8 cellular contexts compared by ENCODE assay signal in the genomic region with DNA sequence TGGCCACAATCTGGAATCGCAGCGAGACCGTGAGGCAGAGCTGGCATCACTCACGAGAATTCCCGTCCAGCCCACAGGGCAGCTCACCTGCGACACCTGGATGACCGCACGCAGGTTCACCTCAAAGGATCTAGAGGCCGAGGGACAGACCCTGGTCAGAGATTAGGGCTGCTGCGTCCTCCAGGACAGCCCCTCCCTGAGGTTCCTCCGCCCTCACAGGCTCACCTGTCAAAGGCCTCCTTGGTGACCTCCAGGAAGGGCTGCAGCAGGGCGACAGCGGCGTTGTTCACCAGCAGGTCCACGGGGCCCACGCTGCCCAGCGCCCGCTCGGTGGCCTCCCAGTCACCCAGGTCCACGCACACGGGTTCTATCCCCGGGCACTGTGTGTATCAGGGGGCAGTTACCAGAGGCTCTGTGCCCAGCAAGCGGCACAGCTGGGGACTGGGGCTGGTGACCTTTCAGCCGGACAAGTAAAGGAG. TPM values are rescaled to one million over a fixed set of nuclear protein-coding genes. Genes with fewer than 3 reads are reported as not detected.
DNase-seq lines count a peak whose midpoint lies in the region; ATAC-seq and TF ChIP-seq lines count a peak whose summit lies in the region.

No MANE protein-coding gene starts in this region.

- H3K36me3 Mint-ChIP-seq in activated CD4-positive, alpha-beta T cell treated with anti-CD3 and anti-CD28 coated beads, Interleukin-2, amount 10 ng/mL, durations not matched to agents 24 days and 14 days (ENCODE audit: low read depth), result peaks cover 8% of the 10 kb centered on the region
- H3K36me3 Mint-ChIP-seq in activated naive CD8-positive, alpha-beta T cell treated with anti-CD3 and anti-CD28 coated beads for 36 hours, result no peaks in the 10 kb centered on the region

- H3K36me3 ChIP-seq in kidney epithelial cell (ENCODE audit: control insufficient read depth, insufficient read depth, low read length), result no peaks in the 10 kb centered on the region

- peaks cover 3% of the 10 kb centered on the region for H3K27me3 ChIP-seq in kidney epithelial cell (ENCODE audit: control insufficient read depth, insufficient read depth, low read length)

- no peak for DNase-seq in activated CD4-positive, alpha-beta T cell treated with anti-CD3 and anti-CD28 coated beads, Interleukin-2, amount 10 ng/mL, durations not matched to agents 24 days and 14 days
- DNase-seq in activated CD4-positive, alpha-beta T cell treated with anti-CD3 and anti-CD28 coated beads for 1 hour, result no peak
- no peak for DNase-seq in activated naive CD8-positive, alpha-beta T cell treated with anti-CD3 and anti-CD28 coated beads for 36 hours
- DNase-seq in kidney epithelial cell (ENCODE audit: low read depth) (no peak), GF-D8 (lab: John Stamatoyannopoulos, UW) (no peak), DMS114 treated with DMSO at 0.1 percent for 48 hours (lab: John Stamatoyannopoulos, UW; ENCODE audit: unreplicated experiment) (no peak)

- TF ChIP-seq CTCF in kidney epithelial cell (IDR thresholded peaks at IDR 0.05; ENCODE audit: insufficient read depth, low read length, poor library complexity, severe bottlenecking), result no peak

- H3K4me3 Mint-ChIP-seq in activated CD4-positive, alpha-beta T cell treated with anti-CD3 and anti-CD28 coated beads, Interleukin-2, amount 10 ng/mL, durations not matched to agents 24 days and 14 days, result peak overlapping the region; percentile 83
- peak overlapping the region; percentile 77 for H3K4me3 Mint-ChIP-seq in activated naive CD8-positive, alpha-beta T cell treated with anti-CD3 and anti-CD28 coated beads for 36 hours

- H3K4me3 ChIP-seq in kidney epithelial cell (ENCODE audit: low read depth, low read length), result peak overlapping the region; percentile 45

- no peaks in the 10 kb centered on the region for H3K9me3 Mint-ChIP-seq in activated CD4-positive, alpha-beta T cell treated with anti-CD3 and anti-CD28 coated beads, Interleukin-2, amount 10 ng/mL, durations not matched to agents 24 days and 14 days
- no peaks in the 10 kb centered on the region for H3K9me3 Mint-ChIP-seq in activated naive CD8-positive, alpha-beta T cell treated with anti-CD3 and anti-CD28 coated beads for 36 hours

- intact Hi-C loops in activated CD4-positive, alpha-beta T cell treated with anti-CD3 and anti-CD28 coated beads, Interleukin-2, amount 10 ng/mL, durations not matched to agents 24 days and 14 days (cut with micrococcal nuclease), result loop anchor here (1.0 to 2.0 kb wide), 4 partner anchors 13 to 62 kb away; a partner anchor contains a TSS

- peak overlapping the region; percentile 56 for H3K27ac Mint-ChIP-seq in activated CD4-positive, alpha-beta T cell treated with anti-CD3 and anti-CD28 coated beads, Interleukin-2, amount 10 ng/mL, durations not matched to agents 24 days and 14 days
- H3K27ac Mint-ChIP-seq in activated naive CD8-positive, alpha-beta T cell treated with anti-CD3 and anti-CD28 coated beads for 36 hours, result no peak overlapping the region

- H3K4me1 Mint-ChIP-seq in activated CD4-positive, alpha-beta T cell treated with anti-CD3 and anti-CD28 coated beads, Interleukin-2, amount 10 ng/mL, durations not matched to agents 24 days and 14 days, result peaks cover 19% of the 10 kb centered on the region
- peaks cover 23% of the 10 kb centered on the region for H3K4me1 Mint-ChIP-seq in activated naive CD8-positive, alpha-beta T cell treated with anti-CD3 and anti-CD28 coated beads for 36 hours

- H3K27me3 Mint-ChIP-seq in activated CD4-positive, alpha-beta T cell treated with anti-CD3 and anti-CD28 coated beads, Interleukin-2, amount 10 ng/mL, durations not matched to agents 24 days and 14 days, result peaks cover 2% of the 10 kb centered on the region
- no peaks in the 10 kb centered on the region for H3K27me3 Mint-ChIP-seq in activated naive CD8-positive, alpha-beta T cell treated with anti-CD3 and anti-CD28 coated beads for 36 hours

- no peak for ATAC-seq in HG02759 (IDR thresholded peaks at IDR 0.05; ENCODE audit: unreplicated experiment)

- H3K27ac ChIP-seq in temporal lobe (ENCODE audit: low read depth, low read length), result peak overlapping the region; percentile 94

RNA-seq across cellular contexts. Expression of a gene that starts 0.8 kb away (rescaled TPM):
- total RNA-seq in activated CD4-positive, alpha-beta T cell treated with anti-CD3 and anti-CD28 coated beads, Interleukin-2, amount 10 ng/mL, durations not matched to agents 24 days and 14 days, result 128 TPM in 2 replicates
- total RNA-seq in activated naive CD8-positive, alpha-beta T cell treated with anti-CD3 and anti-CD28 coated beads for 36 hours, result 100 to 1,000 TPM in 1 of 2 experiments, 10 to 100 TPM in 1; 93.3 to 104 TPM
- total RNA-seq in kidney epithelial cell (70.8 and 73.6 TPM in 2 replicates), temporal lobe (15.5 TPM)

RNA-seq across cellular contexts. Expression of a gene that starts 5.2 kb away (rescaled TPM):
- total RNA-seq in activated CD4-positive, alpha-beta T cell treated with anti-CD3 and anti-CD28 coated beads, Interleukin-2, amount 10 ng/mL, durations not matched to agents 24 days and 14 days, result 11.5 and 12.1 TPM in 2 replicates
- total RNA-seq in activated naive CD8-positive, alpha-beta T cell treated with anti-CD3 and anti-CD28 coated beads for 36 hours, result 1 to 10 TPM; 4.7 to 5.1 TPM
- total RNA-seq in kidney epithelial cell (57.4 and 64.1 TPM in 2 replicates), temporal lobe (117 TPM)

RNA-seq across cellular contexts. Expression of a gene that starts 13.6 kb away (rescaled TPM):
- 39.0 and 40.6 TPM in 2 replicates for total RNA-seq in activated CD4-positive, alpha-beta T cell treated with anti-CD3 and anti-CD28 coated beads, Interleukin-2, amount 10 ng/mL, durations not matched to agents 24 days and 14 days
- total RNA-seq in activated naive CD8-positive, alpha-beta T cell treated with anti-CD3 and anti-CD28 coated beads for 36 hours, result 10 to 100 TPM; 16.5 to 17.3 TPM
- total RNA-seq in kidney epithelial cell (16.1 and 22.2 TPM in 2 replicates), temporal lobe (9.8 TPM)

RNA-seq across cellular contexts. Expression of a gene that starts 14.0 kb away (rescaled TPM):
- total RNA-seq in activated CD4-positive, alpha-beta T cell treated with anti-CD3 and anti-CD28 coated beads, Interleukin-2, amount 10 ng/mL, durations not matched to agents 24 days and 14 days, result 116 and 123 TPM in 2 replicates
- 100 to 1,000 TPM; 119 to 131 TPM for total RNA-seq in activated naive CD8-positive, alpha-beta T cell treated with anti-CD3 and anti-CD28 coated beads for 36 hours
- total RNA-seq in kidney epithelial cell (61.3 and 62.3 TPM in 2 replicates), temporal lobe (31.5 TPM)

RNA-seq across cellular contexts. Expression of a gene that starts 14.9 kb away (rescaled TPM):
- total RNA-seq in activated CD4-positive, alpha-beta T cell treated with anti-CD3 and anti-CD28 coated beads, Interleukin-2, amount 10 ng/mL, durations not matched to agents 24 days and 14 days, result 21.4 and 30.8 TPM in 2 replicates
- 10 to 100 TPM; 13.9 to 14.5 TPM for total RNA-seq in activated naive CD8-positive, alpha-beta T cell treated with anti-CD3 and anti-CD28 coated beads for 36 hours
- 72.3 and 112 TPM in 2 replicates for total RNA-seq in kidney epithelial cell
- total RNA-seq in temporal lobe, result 23.1 TPM
